Comparison of ENCODE assay signal across 11 cellular contexts in the genomic region with DNA sequence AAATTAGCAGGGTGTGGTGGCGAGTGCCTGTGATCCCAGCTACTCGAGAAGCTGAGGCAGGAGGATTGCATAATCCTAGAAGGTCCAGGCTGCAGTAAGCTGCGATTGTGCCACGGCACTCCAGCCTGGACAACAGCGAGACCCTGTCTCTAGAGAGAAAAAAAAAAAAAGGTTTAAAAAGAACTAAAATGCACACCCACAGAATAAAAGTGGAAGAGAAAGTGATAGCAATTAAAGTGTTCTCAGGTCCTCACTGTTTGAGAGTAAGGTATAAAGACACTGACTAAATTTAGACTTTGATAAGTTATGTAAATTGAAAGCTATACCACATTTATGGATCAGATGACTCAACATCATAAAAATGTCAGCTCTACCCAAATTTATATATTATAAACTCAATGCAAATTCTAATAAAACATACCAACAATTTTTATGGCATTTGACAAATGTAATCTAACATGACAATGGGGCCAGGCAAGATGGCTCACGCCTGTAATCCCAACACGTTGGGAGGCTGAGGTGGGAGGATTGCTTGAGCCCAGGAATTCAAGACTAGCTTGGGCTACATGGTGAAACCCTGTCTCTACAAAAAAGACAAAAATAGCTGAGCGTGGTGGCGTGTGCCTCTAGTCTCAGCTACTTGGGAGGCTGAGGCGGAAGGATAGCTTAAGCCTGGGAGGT. TPM values are rescaled to one million over a fixed set of nuclear protein-coding genes. Genes with fewer than 3 reads are reported as not detected.
A peak's percentile ranks its signal among the peaks of the same experiment; 100 is the strongest.
DNase-seq lines count a peak whose midpoint lies in the region; ATAC-seq and TF ChIP-seq lines count a peak whose summit lies in the region.
"Had no signal": no experiment of that assay in that cellular context is flagged by ENCODE, and none has a peak within 500 bp of the region (broad histone marks: within the 10 kb centered on the region; RNA-seq: fewer than 3 reads in every experiment).

No MANE protein-coding gene starts in this region.

- H3K27ac ChIP-seq in DOHH2 (ENCODE audit: low read depth, low read length) (no peak overlapping the region), mesenchymal stem cell (ENCODE audit: low read length, poor library complexity, severe bottlenecking) (no peak overlapping the region), mesendoderm (ENCODE audit: low read depth, low read length) (no peak overlapping the region), hepatocyte (no peak overlapping the region)
- H3K27ac ChIP-seq: cardiac muscle cell had no signal

- H3K9me3 Mint-ChIP-seq in activated CD8-positive, alpha-beta T cell treated with anti-CD3 and anti-CD28 coated beads, Interleukin-2, amount 10 ng/mL, durations not matched to agents 7 days and 5 days (ENCODE audit: insufficient read depth): no peaks in the 10 kb centered on the region

- H3K4me1 ChIP-seq in DOHH2 (ENCODE audit: control insufficient read depth, low read length) (peaks cover 34% of the 10 kb centered on the region), mesenchymal stem cell (ENCODE audit: control insufficient read depth, insufficient read depth, low read depth, low read length) (peaks cover 27% of the 10 kb centered on the region), mesendoderm (ENCODE audit: control insufficient read depth, low read depth, low read length) (no peaks in the 10 kb centered on the region), hepatocyte (ENCODE audit: insufficient read depth) (peaks cover 8% of the 10 kb centered on the region)

- H3K23ac ChIP-seq in mesenchymal stem cell (ENCODE audit: low read length in 2 of 2) (no peak overlapping the region), mesendoderm (ENCODE audit: low read length) (no peak overlapping the region)

- H3K18ac ChIP-seq in mesenchymal stem cell (ENCODE audit: low read depth in 1 of 2, low read length in 2 of 2) (peak overlapping the region in 1 of 2 experiments; percentile 72), mesendoderm (ENCODE audit: low read length) (no peak overlapping the region)

- no peak overlapping the region for H2BK15ac ChIP-seq in mesenchymal stem cell (ENCODE audit: low read depth, poor library complexity, severe bottlenecking)
- H2BK15ac ChIP-seq in mesendoderm (replicated peaks; ENCODE audit: low read depth): no peak overlapping the region

- H3K14ac ChIP-seq in mesenchymal stem cell (ENCODE audit: low read length in 2 of 2): no peak overlapping the region

- POLR2A ChIA-PET in activated CD8-positive, alpha-beta T cell treated with anti-CD3 and anti-CD28 coated beads, Interleukin-2, amount 10 ng/mL, durations not matched to agents 7 days and 5 days (lab: Charles Lee): interaction anchor here (0.9 to 1.2 kb wide), 3 partner anchors 11 to 117 kb away, joined by 3 to 9 read pairs (median 7); a partner anchor contains a TSS

- no peak overlapping the region for H2AFZ ChIP-seq in mesenchymal stem cell (ENCODE audit: low read depth, low read length)
- H2AFZ ChIP-seq in hepatocyte: no peak overlapping the region

- H2BK5ac ChIP-seq in mesenchymal stem cell (ENCODE audit: low read depth, low read length, poor library complexity, severe bottlenecking) (no peak overlapping the region), mesendoderm (ENCODE audit: low read length) (no peak overlapping the region)

- H3K79me2 ChIP-seq in DOHH2 (ENCODE audit: control insufficient read depth, low read length) (peaks cover 62% of the 10 kb centered on the region), mesendoderm (ENCODE audit: control insufficient read depth, insufficient read depth, low read length) (no peaks in the 10 kb centered on the region), hepatocyte (peaks cover 92% of the 10 kb centered on the region)

- ATAC-seq in GM21360 (IDR thresholded peaks at IDR 0.05; ENCODE audit: unreplicated experiment): peak; percentile 37
- ATAC-seq in activated CD8-positive, alpha-beta T cell treated with anti-CD3 and anti-CD28 coated beads, Interleukin-2, amount 10 ng/mL, durations not matched to agents 7 days and 5 days: no peak
- no peak for ATAC-seq in left lobe of liver

- no peak overlapping the region for H2BK120ac ChIP-seq in mesenchymal stem cell (ENCODE audit: low read depth, low read length)
- no peak overlapping the region for H2BK120ac ChIP-seq in mesendoderm (ENCODE audit: low read depth, low read length)

- H3K9me2 ChIP-seq in DOHH2 (replicated peaks; ENCODE audit: control insufficient read depth, low read length) (no peaks in the 10 kb centered on the region), hepatocyte (replicated peaks; ENCODE audit: insufficient read depth) (no peaks in the 10 kb centered on the region)

- H3K4ac ChIP-seq in mesenchymal stem cell (ENCODE audit: low read depth in 1 of 2, low read length in 2 of 2) (no peak overlapping the region), mesendoderm (ENCODE audit: low read depth, low read length) (no peak overlapping the region)

- WGBS in mesenchymal stem cell: 91% methylated on average over 10 of the region's 10 CpGs
- WGBS in mesendoderm (ENCODE audit: extremely low coverage, insufficient coverage, low lambda C conversion rate): no CpG with 5 or more reads among the region's 10 CpGs
- 87% methylated on average over 10 of the region's 10 CpGs for WGBS in hepatocyte (ENCODE audit: low lambda C conversion rate, missing lambda C conversion rate)

- H4K91ac ChIP-seq in mesenchymal stem cell (ENCODE audit: low read length): no peak overlapping the region

- H2AK5ac ChIP-seq in mesenchymal stem cell (ENCODE audit: low read length, severe bottlenecking): no peak overlapping the region
- no peak overlapping the region for H2AK5ac ChIP-seq in mesendoderm (ENCODE audit: low read length)

- peak overlapping the region; percentile 23 for H3K4me3 Mint-ChIP-seq in activated CD8-positive, alpha-beta T cell treated with anti-CD3 and anti-CD28 coated beads, Interleukin-2, amount 10 ng/mL, durations not matched to agents 7 days and 5 days

- peaks cover 29% of the 10 kb centered on the region for H3K36me3 Mint-ChIP-seq in activated CD8-positive, alpha-beta T cell treated with anti-CD3 and anti-CD28 coated beads, Interleukin-2, amount 10 ng/mL, durations not matched to agents 7 days and 5 days (ENCODE audit: low read depth)

- H3K4me2 ChIP-seq in DOHH2 (ENCODE audit: low read length) (peak overlapping the region; percentile 23), mesenchymal stem cell (ENCODE audit: low read length, poor library complexity, severe bottlenecking) (no peak overlapping the region), mesendoderm (ENCODE audit: low read length) (no peak overlapping the region), hepatocyte (no peak overlapping the region)

- H3K79me1 ChIP-seq in mesenchymal stem cell (replicated peaks; ENCODE audit: low read length, poor library complexity, severe bottlenecking) (peaks cover 23% of the 10 kb centered on the region), mesendoderm (ENCODE audit: low read length) (peaks cover 4% of the 10 kb centered on the region)

- no peaks in the 10 kb centered on the region for H4K20me1 ChIP-seq in DOHH2 (ENCODE audit: control insufficient read depth, insufficient read depth, low read depth, low read length)
- peaks cover 13% of the 10 kb centered on the region for H4K20me1 ChIP-seq in hepatocyte (ENCODE audit: insufficient read depth, poor library complexity, severe bottlenecking)

- peaks cover 18% of the 10 kb centered on the region for H3K36me3 ChIP-seq in DOHH2 (ENCODE audit: control insufficient read depth, low read length)
- peaks cover 22 to 24% of the 10 kb centered on the region in 2 experiments for H3K36me3 ChIP-seq in mesenchymal stem cell (ENCODE audit: control insufficient read depth in 1 of 2, insufficient read depth in 2 of 2, low read depth in 1 of 2, low read length in 2 of 2)
- peaks cover 2% of the 10 kb centered on the region for H3K36me3 ChIP-seq in mesendoderm (ENCODE audit: control insufficient read depth, insufficient read depth, low read length)
- H3K36me3 ChIP-seq in hepatocyte (replicated peaks; ENCODE audit: insufficient read depth, low read depth): no peaks in the 10 kb centered on the region

- H3K9ac ChIP-seq in mesenchymal stem cell (ENCODE audit: low read length) (peak overlapping the region; percentile 53), mesendoderm (ENCODE audit: low read length) (no peak overlapping the region)

- DNase-seq in activated CD8-positive, alpha-beta T cell treated with anti-CD3 and anti-CD28 coated beads, Interleukin-2, amount 10 ng/mL, durations not matched to agents 7 days and 5 days: no peak
- peak; percentile 34 for DNase-seq in mesenchymal stem cell
- no peak for DNase-seq in ureter (ENCODE audit: low spot score)
- DNase-seq in left lobe of liver (ENCODE audit: low spot score): no peak
- DNase-seq in mesendoderm: no peak
- DNase-seq in hepatocyte (ENCODE audit: low spot score): no peak
- DNase-seq: posterior cingulate gyrus had no signal

- H3K27me3 ChIP-seq in DOHH2 (ENCODE audit: control insufficient read depth, low read length) (no peaks in the 10 kb centered on the region), mesenchymal stem cell (ENCODE audit: control insufficient read depth in 1 of 2, insufficient read depth in 1 of 2, low read length in 2 of 2) (no peaks in the 10 kb centered on the region), mesendoderm (ENCODE audit: insufficient read depth, low read length, poor library complexity) (no peaks in the 10 kb centered on the region), hepatocyte (no peaks in the 10 kb centered on the region)
- H3K27me3 ChIP-seq: cardiac muscle cell had no signal

- H3K56ac ChIP-seq in mesendoderm (ENCODE audit: low read length): no peak overlapping the region

- H3K9me3 ChIP-seq in DOHH2 (ENCODE audit: control insufficient read depth, insufficient read depth, low read length): no peaks in the 10 kb centered on the region
- peaks cover 6% of the 10 kb centered on the region for H3K9me3 ChIP-seq in mesenchymal stem cell (ENCODE audit: control insufficient read depth, low read length)
- no peaks in the 10 kb centered on the region for H3K9me3 ChIP-seq in hepatocyte (ENCODE audit: low read depth)

- H3K27ac Mint-ChIP-seq in activated CD8-positive, alpha-beta T cell treated with anti-CD3 and anti-CD28 coated beads, Interleukin-2, amount 10 ng/mL, durations not matched to agents 7 days and 5 days: peak overlapping the region; percentile 47

- no peak overlapping the region for H4K5ac ChIP-seq in mesendoderm (ENCODE audit: low read length)

- H3F3A ChIP-seq in DOHH2 (ENCODE audit: control insufficient read depth, insufficient read depth): peaks cover 4% of the 10 kb centered on the region; the same call in 1 of the 2 replicates

- H4K8ac ChIP-seq in mesenchymal stem cell (ENCODE audit: low read length): no peak overlapping the region
- no peak overlapping the region for H4K8ac ChIP-seq in mesendoderm (ENCODE audit: low read depth, low read length)

- CTCF ChIA-PET in activated CD8-positive, alpha-beta T cell treated with anti-CD3 and anti-CD28 coated beads, Interleukin-2, amount 10 ng/mL, durations not matched to agents 7 days and 5 days (lab: Charles Lee): interaction anchor here (0.7 to 0.8 kb wide), 3 partner anchors 8 to 149 kb away, joined by 3 read pairs; no protein-coding TSS in a partner anchor

- H3K4me3 ChIP-seq in DOHH2 (ENCODE audit: low read length) (no peak overlapping the region), mesenchymal stem cell (ENCODE audit: insufficient read depth in 1 of 2, low read depth in 1 of 2, low read length in 2 of 2) (no peak overlapping the region), mesendoderm (ENCODE audit: low read length) (no peak overlapping the region), hepatocyte (no peak overlapping the region)
- H3K4me3 ChIP-seq: cardiac muscle cell had no signal

- H3K27me3 Mint-ChIP-seq in activated CD8-positive, alpha-beta T cell treated with anti-CD3 and anti-CD28 coated beads, Interleukin-2, amount 10 ng/mL, durations not matched to agents 7 days and 5 days (ENCODE audit: low read depth): no peaks in the 10 kb centered on the region

- H3K4me1 Mint-ChIP-seq in activated CD8-positive, alpha-beta T cell treated with anti-CD3 and anti-CD28 coated beads, Interleukin-2, amount 10 ng/mL, durations not matched to agents 7 days and 5 days (ENCODE audit: low read depth): peaks cover 62% of the 10 kb centered on the region

- no peak for TF ChIP-seq CTCF in DOHH2 (IDR thresholded peaks at IDR 0.05; ENCODE audit: low read depth, low read length, poor library complexity, severe bottlenecking)
- TF ChIP-seq CTCF in hepatocyte (IDR thresholded peaks at IDR 0.05; ENCODE audit: poor library complexity): no peak

- no peak overlapping the region for H2BK12ac ChIP-seq in mesenchymal stem cell (ENCODE audit: low read length in 2 of 2)

RNA-seq across cellular contexts. Expression of a gene that starts 11.8 kb away (rescaled TPM):
- total RNA-seq in activated CD8-positive, alpha-beta T cell treated with anti-CD3 and anti-CD28 coated beads, Interleukin-2, amount 10 ng/mL, durations not matched to agents 7 days and 5 days: 10 to 100 TPM; 32.3 to 33.3 TPM
- polyA plus RNA-seq in mesenchymal stem cell (2013, experiment 1 of 2): 17.2 TPM
- 16.9 TPM for polyA plus RNA-seq in mesenchymal stem cell (2013, experiment 2 of 2)
- 44.4 TPM for total RNA-seq in ureter
- total RNA-seq in left lobe of liver: 14.3 TPM
- 16.0 TPM for polyA plus RNA-seq in mesendoderm (2013, experiment 1 of 2)
- polyA plus RNA-seq in mesendoderm (2013, experiment 2 of 2): 15.4 TPM
- total RNA-seq in hepatocyte: 15.3 and 16.8 TPM in 2 replicates
- polyA plus RNA-seq in hepatocyte: 32.3 and 51.1 TPM in 2 replicates

RNA-seq across cellular contexts. Expression of a gene that starts 39.9 kb away (rescaled TPM):
- not detected for total RNA-seq in activated CD8-positive, alpha-beta T cell treated with anti-CD3 and anti-CD28 coated beads, Interleukin-2, amount 10 ng/mL, durations not matched to agents 7 days and 5 days
- polyA plus RNA-seq in mesenchymal stem cell (2013, experiment 1 of 2): not detected
- not detected for polyA plus RNA-seq in mesenchymal stem cell (2013, experiment 2 of 2)
- total RNA-seq in ureter (not detected), left lobe of liver (not detected), hepatocyte (not detected in 2 replicates)
- 0.03 TPM for polyA plus RNA-seq in mesendoderm (2013, experiment 1 of 2)
- polyA plus RNA-seq in mesendoderm (2013, experiment 2 of 2): 0.04 TPM
- not detected in 2 replicates for polyA plus RNA-seq in hepatocyte
- total RNA-seq: HT1080 had no signal
- polyA plus RNA-seq: cardiac muscle cell had no signal

RNA-seq across cellular contexts. Expression of a gene that starts 53.7 kb away (rescaled TPM):
- not detected for total RNA-seq in activated CD8-positive, alpha-beta T cell treated with anti-CD3 and anti-CD28 coated beads, Interleukin-2, amount 10 ng/mL, durations not matched to agents 7 days and 5 days
- polyA plus RNA-seq in mesenchymal stem cell (2013, experiment 1 of 2): 3.4 TPM
- polyA plus RNA-seq in mesenchymal stem cell (2013, experiment 2 of 2): 4.0 TPM
- total RNA-seq in ureter (36.2 TPM), left lobe of liver (1.2 TPM), hepatocyte (12.6 and 17.4 TPM in 2 replicates)
- 0.03 TPM for polyA plus RNA-seq in mesendoderm (2013, experiment 1 of 2)
- 0.07 TPM for polyA plus RNA-seq in mesendoderm (2013, experiment 2 of 2)
- polyA plus RNA-seq in hepatocyte: 59.4 and 66.2 TPM in 2 replicates
- total RNA-seq: HT1080 had no signal

RNA-seq across cellular contexts. Expression of a gene that starts 57.7 kb away (rescaled TPM):
- total RNA-seq in activated CD8-positive, alpha-beta T cell treated with anti-CD3 and anti-CD28 coated beads, Interleukin-2, amount 10 ng/mL, durations not matched to agents 7 days and 5 days: not detected
- polyA plus RNA-seq in mesenchymal stem cell (2013, experiment 1 of 2): 0.19 TPM
- 0.16 TPM for polyA plus RNA-seq in mesenchymal stem cell (2013, experiment 2 of 2)
- 2.2 TPM for total RNA-seq in ureter
- 0.08 TPM for total RNA-seq in left lobe of liver
- polyA plus RNA-seq in mesendoderm (2013, experiment 1 of 2): 0.29 TPM
- 0.28 TPM for polyA plus RNA-seq in mesendoderm (2013, experiment 2 of 2)
- 1.0 and 1.3 TPM in 2 replicates for total RNA-seq in hepatocyte
- polyA plus RNA-seq in hepatocyte: 1.3 and 2.7 TPM in 2 replicates
- total RNA-seq: HT1080 had no signal
